Comparison of ENCODE assay signal across 11 cellular contexts in genomic region chrX:50863471-50863870, GRCh38. TPM values are rescaled to one million over a fixed set of nuclear protein-coding genes. Genes with fewer than 3 reads are reported as not detected.
"Had no signal": no experiment of that assay in that cellular context is flagged by ENCODE, and none has a peak within 500 bp of the region (broad histone marks: within the 10 kb centered on the region; RNA-seq: fewer than 3 reads in every experiment).

No MANE protein-coding gene starts in this region.

- DNase-seq: GM23248, GOT3, H7, HFFc6 had no signal

- H3K9ac ChIP-seq: GM23248 had no signal

- H3K4me1 Mint-ChIP-seq: IgD-negative memory B cell had no signal

- H3K9me3 ChIP-seq: HAP-1 had no signal

- H3K36me3 ChIP-seq: HAP-1 had no signal

- H3K9me3 Mint-ChIP-seq: IgD-negative memory B cell had no signal

- H3K4me1 ChIP-seq: HAP-1 had no signal

- H3K4me3 Mint-ChIP-seq: HFFc6, IgD-negative memory B cell had no signal

- H3K27ac Mint-ChIP-seq: HFFc6, IgD-negative memory B cell had no signal

- H3K4me3 ChIP-seq: GM23248, HAP-1 had no signal

- ATAC-seq: HCT116, HepG2 had no signal

- H3K36me3 Mint-ChIP-seq: IgD-negative memory B cell had no signal

- H3K27ac ChIP-seq: GM23248, HL-60 had no signal

- FAIRE-seq: HepG2 had no signal

RNA-seq across cellular contexts. Expression of gene BMP15, which starts 47.1 kb away (rescaled TPM):
- total RNA-seq: GM23248, H4, H7, HepG2, HFFc6, HT1080 had no signal
- polyA plus RNA-seq: GM23248, HepG2, IgD-negative memory B cell had no signal

RNA-seq across cellular contexts. Expression of gene SHROOM4, which starts 49.5 kb away (rescaled TPM):
- total RNA-seq: HFFc6 had no signal
- polyA plus RNA-seq: IgD-negative memory B cell had no signal
